In the genomic region with DNA sequence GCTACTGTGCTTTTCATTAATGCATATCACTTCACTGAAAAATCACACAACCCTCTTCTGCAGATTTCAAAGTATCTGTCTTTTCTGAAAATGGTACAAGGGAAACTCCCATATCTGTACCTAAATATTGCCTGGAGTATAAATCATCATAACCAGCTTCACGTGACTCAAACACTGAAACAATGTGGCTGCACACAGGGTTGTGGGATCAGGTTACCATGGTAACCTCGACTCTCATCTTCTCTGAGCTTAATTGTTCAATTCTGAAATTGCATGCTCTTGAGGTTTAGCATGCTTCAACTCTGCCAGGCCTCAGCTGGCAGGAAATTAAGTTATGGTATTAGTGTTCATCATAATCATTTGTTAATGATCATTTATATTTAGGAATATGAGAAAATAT, we compare ENCODE assay signal across 8 cellular contexts.
DNase-seq lines count a peak whose midpoint lies in the region; ATAC-seq and TF ChIP-seq lines count a peak whose summit lies in the region.

No MANE protein-coding gene starts in this region.

- H3K4me3 ChIP-seq in mucosa of descending colon: no peak overlapping the region

- no peak for TF ChIP-seq CTCF in mucosa of descending colon (IDR thresholded peaks at IDR 0.05)

- H3K4me1 ChIP-seq in mucosa of descending colon (ENCODE audit: low read depth): peaks cover 4% of the 10 kb centered on the region

- intact Hi-C loops in mucosa of descending colon (cut with DNase I, micrococcal nuclease): no loop called here

- DNase-seq in NOMO-1 treated with DMSO at 0.1 percent for 48 hours (lab: John Stamatoyannopoulos, UW; ENCODE audit: unreplicated experiment) (peak; percentile 32), NOMO-1 (lab: John Stamatoyannopoulos, UW; ENCODE audit: unreplicated experiment in 2 of 2) (no peak), hepatic stellate cell (ENCODE audit: low spot score) (no peak), mucosa of descending colon (no peak)
- DNase-seq in activated CD4-positive, alpha-beta T cell treated with anti-CD3 and anti-CD28 coated beads for 48 hours: peak; percentile 63
- DNase-seq in stimulated activated CD4-positive, alpha-beta T cell treated with anti-CD3 and anti-CD28 coated beads, Interleukin-1b, Interleukin-23, amount 100 ng/mL, for 24 hours (ENCODE audit: low read depth in 4 of 4, low spot score in 1 of 4): peak; percentile 12 to 36 (median 14)

- ATAC-seq in HG03196 (IDR thresholded peaks at IDR 0.05; ENCODE audit: unreplicated experiment): peak; percentile 50
- no peak for ATAC-seq in mucosa of descending colon
- no peak for ATAC-seq in HG02763 (IDR thresholded peaks at IDR 0.05; ENCODE audit: unreplicated experiment)

- H3K36me3 ChIP-seq in mucosa of descending colon (ENCODE audit: low read depth): no peaks in the 10 kb centered on the region

- H3K9me3 ChIP-seq in mucosa of descending colon: no peaks in the 10 kb centered on the region

Comparison
In these comparisons a context has a peak if more than half of its experiments do, and no peak if none do; other contexts are left out.
1. DNase-seq: peak in NOMO-1 treated with DMSO at 0.1 percent for 48 hours (single experiment), activated CD4-positive, alpha-beta T cell treated with anti-CD3 and anti-CD28 coated beads for 48 hours (single experiment) and stimulated activated CD4-positive, alpha-beta T cell treated with anti-CD3 and anti-CD28 coated beads, Interleukin-1b, Interleukin-23, amount 100 ng/mL, for 24 hours (4 of 4); none in NOMO-1 (0 of 2), hepatic stellate cell (single experiment) and mucosa of descending colon (0 of 3).